In the genomic region with DNA sequence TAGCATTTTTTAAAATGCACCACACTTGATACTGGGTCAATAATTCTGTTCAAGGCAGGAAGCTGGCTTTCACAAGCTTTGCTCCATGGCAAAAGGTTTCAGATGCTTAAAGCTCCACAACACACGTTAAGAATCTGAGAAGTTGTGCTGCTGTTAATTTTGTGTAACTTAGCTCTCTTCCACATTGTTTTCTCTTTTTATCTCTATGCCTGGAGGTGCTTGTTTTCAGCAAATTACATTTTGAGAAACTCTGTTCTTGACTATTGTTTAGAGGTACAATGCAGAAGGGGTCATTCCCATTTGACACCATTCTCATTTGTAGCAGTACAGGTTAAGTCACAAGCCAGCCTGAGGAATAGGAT, we compare ENCODE assay signal across 1 cellular context.
TF ChIP-seq lines count a peak whose summit lies in the region.

No MANE protein-coding gene starts in this region.

TF ChIP-seq in GM23338, 12 proteins besides CTCF, POLR2A, EP300 and RAD21 (continued from another document):
- TF ChIP-seq, protein P1, sequence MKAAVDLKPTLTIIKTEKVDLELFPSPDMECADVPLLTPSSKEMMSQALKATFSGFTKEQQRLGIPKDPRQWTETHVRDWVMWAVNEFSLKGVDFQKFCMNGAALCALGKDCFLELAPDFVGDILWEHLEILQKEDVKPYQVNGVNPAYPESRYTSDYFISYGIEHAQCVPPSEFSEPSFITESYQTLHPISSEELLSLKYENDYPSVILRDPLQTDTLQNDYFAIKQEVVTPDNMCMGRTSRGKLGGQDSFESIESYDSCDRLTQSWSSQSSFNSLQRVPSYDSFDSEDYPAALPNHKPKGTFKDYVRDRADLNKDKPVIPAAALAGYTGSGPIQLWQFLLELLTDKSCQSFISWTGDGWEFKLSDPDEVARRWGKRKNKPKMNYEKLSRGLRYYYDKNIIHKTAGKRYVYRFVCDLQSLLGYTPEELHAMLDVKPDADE (IDR thresholded peaks at IDR 0.05): no peak
- TF ChIP-seq POLR2AphosphoS5 (IDR thresholded peaks at IDR 0.05; ENCODE audit: low read depth) (no peak), ZNF114 (CRISPR knock-in tag; IDR thresholded peaks at IDR 0.05) (no peak), ZNF331 (CRISPR knock-in tag; IDR thresholded peaks at IDR 0.05; ENCODE audit: low read depth) (no peak), NANOG (IDR thresholded peaks at IDR 0.05; ENCODE audit: borderline replicate concordance) (no peak)
- TF ChIP-seq, protein P2, sequence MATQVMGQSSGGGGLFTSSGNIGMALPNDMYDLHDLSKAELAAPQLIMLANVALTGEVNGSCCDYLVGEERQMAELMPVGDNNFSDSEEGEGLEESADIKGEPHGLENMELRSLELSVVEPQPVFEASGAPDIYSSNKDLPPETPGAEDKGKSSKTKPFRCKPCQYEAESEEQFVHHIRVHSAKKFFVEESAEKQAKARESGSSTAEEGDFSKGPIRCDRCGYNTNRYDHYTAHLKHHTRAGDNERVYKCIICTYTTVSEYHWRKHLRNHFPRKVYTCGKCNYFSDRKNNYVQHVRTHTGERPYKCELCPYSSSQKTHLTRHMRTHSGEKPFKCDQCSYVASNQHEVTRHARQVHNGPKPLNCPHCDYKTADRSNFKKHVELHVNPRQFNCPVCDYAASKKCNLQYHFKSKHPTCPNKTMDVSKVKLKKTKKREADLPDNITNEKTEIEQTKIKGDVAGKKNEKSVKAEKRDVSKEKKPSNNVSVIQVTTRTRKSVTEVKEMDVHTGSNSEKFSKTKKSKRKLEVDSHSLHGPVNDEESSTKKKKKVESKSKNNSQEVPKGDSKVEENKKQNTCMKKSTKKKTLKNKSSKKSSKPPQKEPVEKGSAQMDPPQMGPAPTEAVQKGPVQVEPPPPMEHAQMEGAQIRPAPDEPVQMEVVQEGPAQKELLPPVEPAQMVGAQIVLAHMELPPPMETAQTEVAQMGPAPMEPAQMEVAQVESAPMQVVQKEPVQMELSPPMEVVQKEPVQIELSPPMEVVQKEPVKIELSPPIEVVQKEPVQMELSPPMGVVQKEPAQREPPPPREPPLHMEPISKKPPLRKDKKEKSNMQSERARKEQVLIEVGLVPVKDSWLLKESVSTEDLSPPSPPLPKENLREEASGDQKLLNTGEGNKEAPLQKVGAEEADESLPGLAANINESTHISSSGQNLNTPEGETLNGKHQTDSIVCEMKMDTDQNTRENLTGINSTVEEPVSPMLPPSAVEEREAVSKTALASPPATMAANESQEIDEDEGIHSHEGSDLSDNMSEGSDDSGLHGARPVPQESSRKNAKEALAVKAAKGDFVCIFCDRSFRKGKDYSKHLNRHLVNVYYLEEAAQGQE (IDR thresholded peaks at IDR 0.05; ENCODE audit: unreplicated experiment): no peak
- TF ChIP-seq, protein P3, sequence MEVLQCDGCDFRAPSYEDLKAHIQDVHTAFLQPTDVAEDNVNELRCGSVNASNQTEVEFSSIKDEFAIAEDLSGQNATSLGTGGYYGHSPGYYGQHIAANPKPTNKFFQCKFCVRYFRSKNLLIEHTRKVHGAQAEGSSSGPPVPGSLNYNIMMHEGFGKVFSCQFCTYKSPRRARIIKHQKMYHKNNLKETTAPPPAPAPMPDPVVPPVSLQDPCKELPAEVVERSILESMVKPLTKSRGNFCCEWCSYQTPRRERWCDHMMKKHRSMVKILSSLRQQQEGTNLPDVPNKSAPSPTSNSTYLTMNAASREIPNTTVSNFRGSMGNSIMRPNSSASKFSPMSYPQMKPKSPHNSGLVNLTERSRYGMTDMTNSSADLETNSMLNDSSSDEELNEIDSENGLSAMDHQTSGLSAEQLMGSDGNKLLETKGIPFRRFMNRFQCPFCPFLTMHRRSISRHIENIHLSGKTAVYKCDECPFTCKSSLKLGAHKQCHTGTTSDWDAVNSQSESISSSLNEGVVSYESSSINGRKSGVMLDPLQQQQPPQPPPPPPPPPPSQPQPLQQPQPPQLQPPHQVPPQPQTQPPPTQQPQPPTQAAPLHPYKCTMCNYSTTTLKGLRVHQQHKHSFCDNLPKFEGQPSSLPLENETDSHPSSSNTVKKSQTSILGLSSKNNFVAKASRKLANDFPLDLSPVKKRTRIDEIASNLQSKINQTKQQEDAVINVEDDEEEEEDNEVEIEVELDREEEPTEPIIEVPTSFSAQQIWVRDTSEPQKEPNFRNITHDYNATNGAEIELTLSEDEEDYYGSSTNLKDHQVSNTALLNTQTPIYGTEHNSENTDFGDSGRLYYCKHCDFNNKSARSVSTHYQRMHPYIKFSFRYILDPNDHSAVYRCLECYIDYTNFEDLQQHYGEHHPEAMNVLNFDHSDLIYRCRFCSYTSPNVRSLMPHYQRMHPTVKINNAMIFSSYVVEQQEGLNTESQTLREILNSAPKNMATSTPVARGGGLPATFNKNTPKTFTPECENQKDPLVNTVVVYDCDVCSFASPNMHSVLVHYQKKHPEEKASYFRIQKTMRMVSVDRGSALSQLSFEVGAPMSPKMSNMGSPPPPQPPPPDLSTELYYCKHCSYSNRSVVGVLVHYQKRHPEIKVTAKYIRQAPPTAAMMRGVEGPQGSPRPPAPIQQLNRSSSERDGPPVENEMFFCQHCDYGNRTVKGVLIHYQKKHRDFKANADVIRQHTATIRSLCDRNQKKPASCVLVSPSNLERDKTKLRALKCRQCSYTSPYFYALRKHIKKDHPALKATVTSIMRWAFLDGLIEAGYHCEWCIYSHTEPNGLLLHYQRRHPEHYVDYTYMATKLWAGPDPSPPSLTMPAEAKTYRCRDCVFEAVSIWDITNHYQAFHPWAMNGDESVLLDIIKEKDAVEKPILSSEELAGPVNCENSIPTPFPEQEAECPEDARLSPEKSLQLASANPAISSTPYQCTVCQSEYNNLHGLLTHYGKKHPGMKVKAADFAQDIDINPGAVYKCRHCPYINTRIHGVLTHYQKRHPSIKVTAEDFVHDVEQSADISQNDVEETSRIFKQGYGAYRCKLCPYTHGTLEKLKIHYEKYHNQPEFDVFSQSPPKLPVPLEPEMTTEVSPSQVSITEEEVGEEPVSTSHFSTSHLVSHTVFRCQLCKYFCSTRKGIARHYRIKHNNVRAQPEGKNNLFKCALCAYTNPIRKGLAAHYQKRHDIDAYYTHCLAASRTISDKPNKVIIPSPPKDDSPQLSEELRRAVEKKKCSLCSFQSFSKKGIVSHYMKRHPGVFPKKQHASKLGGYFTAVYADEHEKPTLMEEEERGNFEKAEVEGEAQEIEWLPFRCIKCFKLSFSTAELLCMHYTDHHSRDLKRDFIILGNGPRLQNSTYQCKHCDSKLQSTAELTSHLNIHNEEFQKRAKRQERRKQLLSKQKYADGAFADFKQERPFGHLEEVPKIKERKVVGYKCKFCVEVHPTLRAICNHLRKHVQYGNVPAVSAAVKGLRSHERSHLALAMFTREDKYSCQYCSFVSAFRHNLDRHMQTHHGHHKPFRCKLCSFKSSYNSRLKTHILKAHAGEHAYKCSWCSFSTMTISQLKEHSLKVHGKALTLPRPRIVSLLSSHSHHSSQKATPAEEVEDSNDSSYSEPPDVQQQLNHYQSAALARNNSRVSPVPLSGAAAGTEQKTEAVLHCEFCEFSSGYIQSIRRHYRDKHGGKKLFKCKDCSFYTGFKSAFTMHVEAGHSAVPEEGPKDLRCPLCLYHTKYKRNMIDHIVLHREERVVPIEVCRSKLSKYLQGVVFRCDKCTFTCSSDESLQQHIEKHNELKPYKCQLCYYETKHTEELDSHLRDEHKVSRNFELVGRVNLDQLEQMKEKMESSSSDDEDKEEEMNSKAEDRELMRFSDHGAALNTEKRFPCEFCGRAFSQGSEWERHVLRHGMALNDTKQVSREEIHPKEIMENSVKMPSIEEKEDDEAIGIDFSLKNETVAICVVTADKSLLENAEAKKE (CRISPR knock-in tag; IDR thresholded peaks at IDR 0.05): no peak
